ENCODE assay signal across 1 cellular context in genomic region chr17:42107597-42108576, GRCh38.
TF ChIP-seq lines count a peak whose summit lies in the region.

No MANE protein-coding gene starts in this region.

TF ChIP-seq in endothelial cell of umbilical vein, 7 proteins besides CTCF, POLR2A, EP300 and RAD21:
- TF ChIP-seq JUN (IDR thresholded peaks at IDR 0.05; ENCODE audit: borderline replicate concordance, insufficient read depth, insufficient read length, low read depth) (no peak), MYC (IDR thresholded peaks at IDR 0.05; ENCODE audit: low read depth, low read length) (no peak), POLR2AphosphoS5 (IDR thresholded peaks at IDR 0.05; ENCODE audit: insufficient read depth, low read depth, low read length) (no peak), EZH2 (IDR thresholded peaks at IDR 0.05; ENCODE audit: borderline replicate concordance, low read depth, low read length, severe bottlenecking) (no peak), FOS (IDR thresholded peaks at IDR 0.05; ENCODE audit: borderline replicate concordance, insufficient read depth, low read length) (no peak), GATA2 (IDR thresholded peaks at IDR 0.05; ENCODE audit: insufficient read depth, insufficient read length, low read depth, low read length) (no peak)
- TF ChIP-seq, protein P1, sequence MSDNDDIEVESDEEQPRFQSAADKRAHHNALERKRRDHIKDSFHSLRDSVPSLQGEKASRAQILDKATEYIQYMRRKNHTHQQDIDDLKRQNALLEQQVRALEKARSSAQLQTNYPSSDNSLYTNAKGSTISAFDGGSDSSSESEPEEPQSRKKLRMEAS (IDR thresholded peaks at IDR 0.05; ENCODE audit: insufficient read depth, insufficient read length) = no peak
